ENCODE assay signal across 8 cellular contexts in the genomic region with DNA sequence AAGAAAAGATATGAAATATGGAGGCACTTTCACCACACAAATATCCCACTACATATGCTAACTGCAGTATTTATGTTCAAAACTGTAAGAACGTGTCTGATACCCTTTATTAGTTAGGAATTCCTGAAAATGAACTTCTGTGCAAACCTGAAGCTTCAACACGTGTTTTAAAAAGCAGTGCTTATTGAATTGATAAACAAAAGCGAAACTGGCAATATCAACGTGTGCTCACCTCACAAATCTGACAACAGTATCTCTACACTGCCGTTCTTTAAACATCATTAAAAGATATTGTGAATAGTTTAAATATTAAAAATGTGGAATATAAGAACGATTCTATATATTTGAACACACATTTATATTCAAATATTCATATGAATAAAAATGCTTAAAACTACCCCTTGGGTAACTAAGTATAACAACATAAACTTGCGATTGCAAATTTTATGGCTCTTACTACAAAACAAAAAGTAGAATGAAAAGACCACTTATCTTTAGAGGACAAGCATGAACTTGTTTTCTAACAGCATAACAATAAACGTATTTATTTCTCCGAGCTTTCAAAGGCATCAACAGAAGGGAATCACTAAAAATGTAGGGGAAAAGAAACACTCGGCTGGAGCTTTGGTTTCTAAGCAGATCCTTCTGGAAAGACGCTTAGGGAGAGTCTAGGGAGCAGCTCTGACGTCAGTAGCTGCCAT. TPM values are rescaled to one million over a fixed set of nuclear protein-coding genes. Genes with fewer than 3 reads are reported as not detected.
DNase-seq lines count a peak whose midpoint lies in the region; ATAC-seq, FAIRE-seq and TF ChIP-seq lines count a peak whose summit lies in the region.

Gene LRP2BP, minus strand, starts transcription at position 670 of the 701 bp plus-strand sequence. CDS start 17,738 bp downstream, outside the sequence.

- TF ChIP-seq POLR2A in gastrocnemius medialis (IDR thresholded peaks at IDR 0.05), result no peak

- no peak for FAIRE-seq in D721Med (lab: Jason Lieb, UNC)

- H3K27ac Mint-ChIP-seq in activated naive CD4-positive, alpha-beta T cell treated with anti-CD3 and anti-CD28 coated beads, Interleukin-2, amount 50 U/mL, for 72 hours, result peak within 1 kb of the TSS; percentile 83 to 98
- peak within 1 kb of the TSS; percentile 85 for H3K27ac Mint-ChIP-seq in glutamatergic neuron (ENCODE audit: unreplicated experiment)

- peaks cover 8% of the 10 kb centered on the region for H3K4me1 Mint-ChIP-seq in glutamatergic neuron (ENCODE audit: low read depth, unreplicated experiment)

- peak within 1 kb of the TSS; percentile 83 to 95 (median 90) for H3K4me3 ChIP-seq in gastrocnemius medialis

- peak; percentile 35 for DNase-seq in DMS79 (lab: John Stamatoyannopoulos, UW)
- peak; percentile 17 for DNase-seq in KG1 (lab: John Stamatoyannopoulos, UW)
- no peak for DNase-seq in activated naive CD4-positive, alpha-beta T cell treated with anti-CD3 and anti-CD28 coated beads, Interleukin-2, amount 50 U/mL, for 72 hours (ENCODE audit: low spot score in 2 of 2)
- DNase-seq in glutamatergic neuron, result no peak
- no peak for DNase-seq in gastrocnemius medialis
- no peak for DNase-seq in D721Med (ENCODE audit: insufficient read length, low spot score)
- no peak for DNase-seq in retina

- no peaks in the 10 kb centered on the region for H3K9me3 Mint-ChIP-seq in activated naive CD4-positive, alpha-beta T cell treated with anti-CD3 and anti-CD28 coated beads, Interleukin-2, amount 50 U/mL, for 72 hours
- H3K9me3 Mint-ChIP-seq in glutamatergic neuron (ENCODE audit: unreplicated experiment), result peaks cover 7% of the 10 kb centered on the region

- no peaks in the 10 kb centered on the region for H3K27me3 ChIP-seq in gastrocnemius medialis

- peaks cover 9 to 36% of the 10 kb centered on the region in 2 donors for H3K36me3 Mint-ChIP-seq in activated naive CD4-positive, alpha-beta T cell treated with anti-CD3 and anti-CD28 coated beads, Interleukin-2, amount 50 U/mL, for 72 hours
- H3K36me3 Mint-ChIP-seq in glutamatergic neuron (ENCODE audit: unreplicated experiment), result no peaks in the 10 kb centered on the region

- in situ Hi-C loops in gastrocnemius medialis (cut with MboI; ENCODE audit: low sequenced_read_pairs in 4 of 4), result loop anchor here in 3 of 4 donors (10.0 to 25.0 kb wide), 2 partner anchors 183 to 191 kb away; partner anchors contain the start of genes CFAP97 (in 3 of the 3) and SNX25 (in 3 of the 3)

- intact Hi-C loops in gastrocnemius medialis (cut with DNase I; ENCODE audit: low total_unique reads), result loop anchor here (10.0 kb wide), 5 partner anchors 199 to 1891 kb away; partner anchors contain the start of genes ACSL1 and ING2

- peaks cover 9% of the 10 kb centered on the region for H3K27me3 Mint-ChIP-seq in glutamatergic neuron (ENCODE audit: unreplicated experiment)

- H3K4me3 Mint-ChIP-seq in glutamatergic neuron (ENCODE audit: unreplicated experiment), result peak within 1 kb of the TSS; percentile 88

- peaks cover 0 to 12% of the 10 kb centered on the region in 2 donors for H3K36me3 ChIP-seq in gastrocnemius medialis

- peak within 1 kb of the TSS; percentile 98 to 100 (median 100) for H3K27ac ChIP-seq in gastrocnemius medialis

- ATAC-seq in activated naive CD4-positive, alpha-beta T cell treated with anti-CD3 and anti-CD28 coated beads, Interleukin-2, amount 50 U/mL, for 72 hours, result no peak
- no peak for ATAC-seq in gastrocnemius medialis
- no peak for ATAC-seq in GM21576 (IDR thresholded peaks at IDR 0.05; ENCODE audit: unreplicated experiment)

- H3K4me1 ChIP-seq in gastrocnemius medialis, result peaks cover 22 to 28% of the 10 kb centered on the region in 2 donors

- TF ChIP-seq CTCF in glutamatergic neuron (IDR thresholded peaks at IDR 0.05; ENCODE audit: partially characterized antibody, unreplicated experiment) (no peak), gastrocnemius medialis (IDR thresholded peaks at IDR 0.05 in 4 of 5, conservative IDR thresholded peaks at IDR 0.05 in 1 of 5) (no peak), D721Med (IDR thresholded peaks at IDR 0.05; ENCODE audit: insufficient read depth, missing control alignments) (no peak)

- no peaks in the 10 kb centered on the region for H3K9me3 ChIP-seq in gastrocnemius medialis

RNA-seq across cellular contexts. Expression of gene LRP2BP, which starts in this region (rescaled TPM):
- total RNA-seq in activated naive CD4-positive, alpha-beta T cell treated with anti-CD3 and anti-CD28 coated beads, Interleukin-2, amount 50 U/mL, for 72 hours, result 1 to 10 TPM in 1 of 2 donors, under 1 TPM in 1; 0.68 to 1.7 TPM
- total RNA-seq in glutamatergic neuron (ENCODE audit: unreplicated experiment), result 1.1 TPM
- total RNA-seq in gastrocnemius medialis, result 1 to 10 TPM in 1 of 4 donors, under 1 TPM in 3; 0.20 to 2.0 (median 0.51) TPM

Comparison
In these comparisons a context has a peak if more than half of its experiments do, and no peak if none do; other contexts are left out.
1. DNase-seq: peak in DMS79 (single experiment) and KG1 (single experiment); none in activated naive CD4-positive, alpha-beta T cell treated with anti-CD3 and anti-CD28 coated beads, Interleukin-2, amount 50 U/mL, for 72 hours (0 of 2), glutamatergic neuron (single experiment), gastrocnemius medialis (0 of 2), D721Med (single experiment) and retina (single experiment).